23 cellular contexts compared by ENCODE assay signal in genomic region chr9:108517591-108518365, GRCh38.
DNase-seq lines count a peak whose midpoint lies in the region; ATAC-seq and TF ChIP-seq lines count a peak whose summit lies in the region.
"Had no signal": no experiment of that assay in that cellular context is flagged by ENCODE, and none has a peak within 500 bp of the region (broad histone marks: within the 10 kb centered on the region; RNA-seq: fewer than 3 reads in every experiment).

No MANE protein-coding gene starts in this region.

- H2AFZ ChIP-seq in SK-N-SH (ENCODE audit: low read depth) = 0 out of 2 replicates have a peak overlapping the region, but pooled peaks have one; percentile 0

- H3K79me2 ChIP-seq in SK-N-SH (ENCODE audit: insufficient read depth) = no peaks in the 10 kb centered on the region

- H3K27ac Mint-ChIP-seq in osteocyte (ENCODE audit: unreplicated experiment) = peak overlapping the region; percentile 9
- no peak overlapping the region for H3K27ac Mint-ChIP-seq in naive thymus-derived CD4-positive, alpha-beta T cell

- H3K36me3 Mint-ChIP-seq in osteocyte (ENCODE audit: unreplicated experiment) = no peaks in the 10 kb centered on the region
- H3K36me3 Mint-ChIP-seq in naive thymus-derived CD4-positive, alpha-beta T cell = no peaks in the 10 kb centered on the region

- no peak overlapping the region for H3K9ac ChIP-seq in SK-N-SH

- H3K9me3 ChIP-seq in SK-N-SH = no peaks in the 10 kb centered on the region
- H3K9me3 ChIP-seq in naive thymus-derived CD4-positive, alpha-beta T cell (ENCODE audit: control insufficient read depth in 2 of 3, low read length in 3 of 3) = no peaks in the 10 kb centered on the region

- CTCF ChIA-PET in SK-N-SH (lab: Yijun Ruan, JAX) = no interaction called here
- CTCF ChIA-PET in naive thymus-derived CD4-positive, alpha-beta T cell (lab: Charles Lee) = no interaction called here

- no peak overlapping the region for H3K27ac ChIP-seq in SK-N-SH (ENCODE audit: low read depth in 2 of 2, low read length in 1 of 2)
- no peak overlapping the region for H3K27ac ChIP-seq in naive thymus-derived CD4-positive, alpha-beta T cell (ENCODE audit: low read depth, low read length)
- H3K27ac ChIP-seq: 22Rv1, C4-2B had no signal

- H3K9me3 Mint-ChIP-seq in osteocyte (ENCODE audit: unreplicated experiment) = no peaks in the 10 kb centered on the region
- H3K9me3 Mint-ChIP-seq in naive thymus-derived CD4-positive, alpha-beta T cell = peaks cover 0 to 15% (median 3%) of the 10 kb centered on the region in 11 donors

- no peaks in the 10 kb centered on the region for H3K27me3 Mint-ChIP-seq in osteocyte (ENCODE audit: unreplicated experiment)
- H3K27me3 Mint-ChIP-seq in naive thymus-derived CD4-positive, alpha-beta T cell = peaks cover 0 to 5% (median 0%) of the 10 kb centered on the region in 5 donors

- no peaks in the 10 kb centered on the region for H3K27me3 ChIP-seq in SK-N-SH (ENCODE audit: insufficient read depth)
- no peaks in the 10 kb centered on the region for H3K27me3 ChIP-seq in naive thymus-derived CD4-positive, alpha-beta T cell (ENCODE audit: control insufficient read depth in 2 of 2, insufficient read depth in 2 of 2, low read length in 2 of 2)

- TF ChIP-seq RAD21 in SK-N-SH (IDR thresholded peaks at IDR 0.05; ENCODE audit: low read length) = no peak

- intact Hi-C loops in naive thymus-derived CD4-positive, alpha-beta T cell (cut with micrococcal nuclease) = no loop called here

- no peak for DNase-seq in SK-N-SH
- DNase-seq in RPMI7951 (ENCODE audit: low read depth) = peak; percentile 60
- peak; percentile 12 for DNase-seq in fibroblast of pulmonary artery (ENCODE audit: low read depth)
- DNase-seq in osteocyte (ENCODE audit: extremely low spot score, unreplicated experiment) = no peak
- DNase-seq in stimulated activated CD8-positive, alpha-beta memory T cell treated with anti-CD3 and anti-CD28 coated beads, Interleukin-4, amount 100 ng/mL, for 48 hours = no peak
- DNase-seq in NCI-H187 treated with DMSO at 0.1 percent for 48 hours (lab: John Stamatoyannopoulos, UW) = no peak
- DNase-seq in naive thymus-derived CD4-positive, alpha-beta T cell = no peak
- DNase-seq: ACHN, AML-193, DMS79, H7, Karpas-422, MV-4-11, NCI-H1105 treated with DMSO at 0.1 percent for 48 hours, NCI-H1694, NCI-H2081 treated with DMSO at 0.1 percent for 48 hours, NCI-H446, NCI-H526, OCI-M1 had no signal

- no peak overlapping the region for H3K4me3 Mint-ChIP-seq in osteocyte (ENCODE audit: unreplicated experiment)
- no peak overlapping the region for H3K4me3 Mint-ChIP-seq in naive thymus-derived CD4-positive, alpha-beta T cell

- 39% methylated on average over 9 of the region's 9 CpGs for WGBS in SK-N-SH (ENCODE audit: low lambda C conversion rate)

- H3K4me1 Mint-ChIP-seq in osteocyte (ENCODE audit: unreplicated experiment) = peaks cover 36% of the 10 kb centered on the region
- no peaks in the 10 kb centered on the region for H3K4me1 Mint-ChIP-seq in naive thymus-derived CD4-positive, alpha-beta T cell

- TF ChIP-seq EP300 in SK-N-SH (IDR thresholded peaks at IDR 0.05; ENCODE audit: borderline replicate concordance in 1 of 2, low read depth in 1 of 2, low read length in 1 of 2) = no peak

- H3K9me2 ChIP-seq in SK-N-SH = no peaks in the 10 kb centered on the region

- no peaks in the 10 kb centered on the region for H3K4me1 ChIP-seq in SK-N-SH (ENCODE audit: control insufficient read depth in 1 of 2, insufficient read depth in 2 of 2, low read depth in 1 of 2, low read length in 1 of 2)
- H3K4me1 ChIP-seq in naive thymus-derived CD4-positive, alpha-beta T cell (ENCODE audit: control insufficient read depth in 2 of 2, insufficient read depth in 2 of 2, low read length in 2 of 2) = no peaks in the 10 kb centered on the region

- POLR2A ChIA-PET in SK-N-SH (lab: Yijun Ruan, JAX) = no interaction called here
- POLR2A ChIA-PET in naive thymus-derived CD4-positive, alpha-beta T cell (lab: Charles Lee) = no interaction called here

- H3K4me3 ChIP-seq in SK-N-SH (ENCODE audit: low read depth in 2 of 2, low read length in 1 of 2) = no peak overlapping the region
- H3K4me3 ChIP-seq in fibroblast of pulmonary artery (replicated peaks; ENCODE audit: low read depth, low read length) = no peak overlapping the region
- no peak overlapping the region for H3K4me3 ChIP-seq in naive thymus-derived CD4-positive, alpha-beta T cell (ENCODE audit: low read length)

- H4K20me1 ChIP-seq in SK-N-SH (ENCODE audit: insufficient read depth) = no peaks in the 10 kb centered on the region

- ATAC-seq in SK-N-SH treated with all-trans-retinoic acid at 6 μM for 48 hours = no peak
- ATAC-seq in naive thymus-derived CD4-positive, alpha-beta T cell = no peak
- ATAC-seq: Right ventricle myocardium inferior had no signal

- H3K4me2 ChIP-seq in SK-N-SH = no peak overlapping the region

- no peak for TF ChIP-seq CTCF in SK-N-SH (IDR thresholded peaks at IDR 0.05)
- TF ChIP-seq CTCF in fibroblast of pulmonary artery (IDR thresholded peaks at IDR 0.05; ENCODE audit: low read length, missing control alignments) = no peak
- no peak for TF ChIP-seq CTCF in osteocyte (IDR thresholded peaks at IDR 0.05)

- peaks cover 5% of the 10 kb centered on the region for H3F3A ChIP-seq in SK-N-SH (replicated peaks; ENCODE audit: insufficient read depth)

- no peaks in the 10 kb centered on the region for H3K36me3 ChIP-seq in SK-N-SH (replicated peaks in 1 of 2; ENCODE audit: control insufficient read depth in 1 of 2, insufficient read depth in 2 of 2, low read length in 1 of 2)
- H3K36me3 ChIP-seq in naive thymus-derived CD4-positive, alpha-beta T cell (ENCODE audit: control insufficient read depth in 2 of 3, insufficient read depth in 3 of 3, low read length in 3 of 3) = no peaks in the 10 kb centered on the region

TF ChIP-seq in SK-N-SH, 30 proteins besides CTCF, POLR2A, EP300 and RAD21:
- TF ChIP-seq NRF1 (IDR thresholded peaks at IDR 0.05; ENCODE audit: low read depth, low read length) (no peak), NFIC (IDR thresholded peaks at IDR 0.05; ENCODE audit: borderline replicate concordance) (no peak), ELF1 (IDR thresholded peaks at IDR 0.05) (no peak), MAX (IDR thresholded peaks at IDR 0.05; ENCODE audit: low read depth) (no peak), FOXJ3 (CRISPR knock-in tag; IDR thresholded peaks at IDR 0.05) (no peak), GABPA (IDR thresholded peaks at IDR 0.05; ENCODE audit: low read depth) (no peak), SMC3 (IDR thresholded peaks at IDR 0.05; ENCODE audit: low read depth, low read length) (no peak), RCOR1 (IDR thresholded peaks at IDR 0.05; ENCODE audit: low read length) (no peak), CHD2 (IDR thresholded peaks at IDR 0.05; ENCODE audit: low read length, partially characterized antibody) (no peak), YY1 (IDR thresholded peaks at IDR 0.05; ENCODE audit: low read depth) (no peak), FOSL2 (IDR thresholded peaks at IDR 0.05; ENCODE audit: borderline replicate concordance, low read depth) (no peak)

TF ChIP-seq in SK-N-SH treated with all-trans-retinoic acid at 6 μM for 48 hours, 23 proteins besides CTCF, POLR2A, EP300 and RAD21 (continues in another document):
- TF ChIP-seq RARB (CRISPR knock-in tag; IDR thresholded peaks at IDR 0.05) = no peak
- TF ChIP-seq TOX (CRISPR knock-in tag; IDR thresholded peaks at IDR 0.05; ENCODE audit: borderline replicate concordance) = no peak
- TF ChIP-seq ESRRG (CRISPR knock-in tag; IDR thresholded peaks at IDR 0.05) = no peak
- TF ChIP-seq PATZ1 (CRISPR knock-in tag; IDR thresholded peaks at IDR 0.05; ENCODE audit: borderline replicate concordance) = no peak
- TF ChIP-seq CREB5 (CRISPR knock-in tag; IDR thresholded peaks at IDR 0.05; ENCODE audit: low read depth) = no peak
- no peak for TF ChIP-seq PPARA (CRISPR knock-in tag; IDR thresholded peaks at IDR 0.05; ENCODE audit: borderline replicate concordance)

Comparison
In these comparisons a context has a peak if more than half of its experiments do, and no peak if none do; other contexts are left out.
1. DNase-seq: peak in RPMI7951 (single experiment) and fibroblast of pulmonary artery (single experiment); none in SK-N-SH (single experiment), osteocyte (single experiment), stimulated activated CD8-positive, alpha-beta memory T cell treated with anti-CD3 and anti-CD28 coated beads, Interleukin-4, amount 100 ng/mL, for 48 hours (single experiment), NCI-H187 treated with DMSO at 0.1 percent for 48 hours (single experiment) and naive thymus-derived CD4-positive, alpha-beta T cell (0 of 9).